ENCODE assay signal across 18 cellular contexts in the genomic region with DNA sequence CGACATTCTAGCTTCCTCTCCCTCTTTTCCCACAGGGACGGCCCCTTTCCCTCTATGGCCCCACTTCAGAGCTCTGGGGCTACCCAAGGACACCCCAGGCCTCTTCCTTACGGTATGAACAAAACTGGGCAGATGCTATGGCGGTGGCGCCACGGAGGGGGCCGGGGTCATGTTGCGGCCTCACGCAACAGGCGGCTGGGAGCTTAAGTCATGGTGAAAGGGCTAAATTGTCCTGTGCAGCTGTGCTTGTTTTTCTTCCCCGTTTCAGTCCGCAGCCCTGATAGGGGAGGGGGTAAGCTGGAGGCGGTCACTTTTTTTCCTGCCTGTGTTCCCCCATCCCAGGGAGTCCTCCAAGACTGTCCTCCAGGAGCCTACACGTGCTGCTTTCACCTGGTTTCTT. TPM values are rescaled to one million over a fixed set of nuclear protein-coding genes. Genes with fewer than 3 reads are reported as not detected.
DNase-seq lines count a peak whose midpoint lies in the region; ATAC-seq and TF ChIP-seq lines count a peak whose summit lies in the region.
"Had no signal": no experiment of that assay in that cellular context is flagged by ENCODE, and none has a peak within 500 bp of the region (broad histone marks: within the 10 kb centered on the region; RNA-seq: fewer than 3 reads in every experiment).

No MANE protein-coding gene starts in this region.

- DNase-seq in D341Med (ENCODE audit: low spot score), result peak; percentile 54
- DNase-seq in NCI-H524 (lab: John Stamatoyannopoulos, UW), result peak; percentile 98 to 99
- DNase-seq in chondrocyte (ENCODE audit: low spot score), result peak; percentile 55
- peak; percentile 33 for DNase-seq in neural crest cell (ENCODE audit: low read depth, low spot score)
- DNase-seq in osteoblast (ENCODE audit: insufficient read length, low spot score, missing footprints), result no peak
- DNase-seq in NCI-H1930 (lab: John Stamatoyannopoulos, UW), result no peak
- no peak for DNase-seq in HCEC 1CT
- DNase-seq: activated CD4-positive, alpha-beta memory T cell treated with anti-CD3 and anti-CD28 coated beads, Interleukin-2, amount 10 ng/mL, durations not matched to agents 7 days and 5 days; CD4-positive, alpha-beta memory T cell; colonic mucosa; mesendoderm; NCI-H1048; NCI-H446; stimulated activated naive CD4-positive, alpha-beta T cell treated with Interleukin-2 at 50 U/mL for 16 hours had no signal

- ATAC-seq in HG02970 (IDR thresholded peaks at IDR 0.05; ENCODE audit: low FRiP score, unreplicated experiment), result no peak
- ATAC-seq: gastroesophageal sphincter had no signal

- H3K4me1 ChIP-seq in osteoblast (ENCODE audit: insufficient read depth, low read length), result peaks cover 26% of the 10 kb centered on the region
- H3K4me1 ChIP-seq: colonic mucosa had no signal

- H3K36me3 Mint-ChIP-seq in chondrocyte (ENCODE audit: low read depth), result no peaks in the 10 kb centered on the region
- H3K36me3 Mint-ChIP-seq in neural crest cell (ENCODE audit: low read depth), result peaks cover 12% of the 10 kb centered on the region
- H3K36me3 Mint-ChIP-seq: CD4-positive, alpha-beta memory T cell had no signal

- H2AFZ ChIP-seq in osteoblast (ENCODE audit: low read length), result no peak overlapping the region

- H3K36me3 ChIP-seq in osteoblast (ENCODE audit: insufficient read depth, low read length), result no peaks in the 10 kb centered on the region
- H3K36me3 ChIP-seq: colonic mucosa, gastroesophageal sphincter had no signal

- H3K4me3 Mint-ChIP-seq in chondrocyte (ENCODE audit: unreplicated experiment) (no peak overlapping the region), neural crest cell (peak overlapping the region; percentile 67)
- H3K4me3 Mint-ChIP-seq: activated CD4-positive, alpha-beta memory T cell treated with anti-CD3 and anti-CD28 coated beads, Interleukin-2, amount 10 ng/mL, durations not matched to agents 7 days and 5 days; activated T-helper 1 cell treated with anti-CD3 and anti-CD28 coated beads, Interleukin-12 subunit alpha, Interleukin-12 subunit beta, Interleukin-2, Interleukin-4 antibody, amounts not matched to agents 30 ng/mL and 10 ng/mL and 1 ng/mL, durations not matched to agents 14 hours and 24 hours and 36 hours; CD4-positive, alpha-beta memory T cell had no signal

- no peak overlapping the region for H3K4me2 ChIP-seq in osteoblast (ENCODE audit: insufficient read depth, low read length)

- no peaks in the 10 kb centered on the region for H3K27me3 Mint-ChIP-seq in chondrocyte (ENCODE audit: low read depth)
- H3K27me3 Mint-ChIP-seq in neural crest cell (ENCODE audit: low read depth), result no peaks in the 10 kb centered on the region
- H3K27me3 Mint-ChIP-seq: CD4-positive, alpha-beta memory T cell had no signal

- no peak overlapping the region for H3K27ac ChIP-seq in osteoblast (ENCODE audit: low read depth, low read length)
- H3K27ac ChIP-seq: colonic mucosa, epithelial cell of prostate, gastroesophageal sphincter had no signal

- H3K79me2 ChIP-seq in osteoblast (ENCODE audit: insufficient read depth, low read length), result no peaks in the 10 kb centered on the region

- H3K27ac Mint-ChIP-seq in chondrocyte (ENCODE audit: unreplicated experiment) (peak overlapping the region; percentile 92), neural crest cell (ENCODE audit: unreplicated experiment) (peak overlapping the region; percentile 96)
- H3K27ac Mint-ChIP-seq: activated CD4-positive, alpha-beta memory T cell treated with anti-CD3 and anti-CD28 coated beads, Interleukin-2, amount 10 ng/mL, durations not matched to agents 7 days and 5 days; activated T-helper 1 cell treated with anti-CD3 and anti-CD28 coated beads, Interleukin-12 subunit alpha, Interleukin-12 subunit beta, Interleukin-2, Interleukin-4 antibody, amounts not matched to agents 30 ng/mL and 10 ng/mL and 1 ng/mL, durations not matched to agents 14 hours and 24 hours and 36 hours; CD4-positive, alpha-beta memory T cell had no signal

- H4K20me1 ChIP-seq in osteoblast (ENCODE audit: insufficient read depth, low read length), result no peaks in the 10 kb centered on the region

- TF ChIP-seq CTCF in chondrocyte (IDR thresholded peaks at IDR 0.05) (no peak), neural crest cell (conservative IDR thresholded peaks at IDR 0.05) (no peak), osteoblast (IDR thresholded peaks at IDR 0.05; ENCODE audit: extremely low read depth, low read depth, low read length) (no peak)

- no peak overlapping the region for H3K4me3 ChIP-seq in osteoblast (ENCODE audit: insufficient read depth, low read length)
- H3K4me3 ChIP-seq: colonic mucosa, gastroesophageal sphincter had no signal

- no peaks in the 10 kb centered on the region for H3K27me3 ChIP-seq in osteoblast (ENCODE audit: insufficient read depth, low read length)
- H3K27me3 ChIP-seq: colonic mucosa, gastroesophageal sphincter had no signal

- peaks cover 4% of the 10 kb centered on the region for H3K9me3 ChIP-seq in osteoblast (ENCODE audit: low read depth, low read length)
- H3K9me3 ChIP-seq: colonic mucosa, gastroesophageal sphincter had no signal

- H3K9me3 Mint-ChIP-seq in chondrocyte (ENCODE audit: low read depth), result peaks cover 5% of the 10 kb centered on the region
- peaks cover 22% of the 10 kb centered on the region for H3K9me3 Mint-ChIP-seq in neural crest cell
- H3K9me3 Mint-ChIP-seq: activated CD4-positive, alpha-beta memory T cell treated with anti-CD3 and anti-CD28 coated beads, Interleukin-2, amount 10 ng/mL, durations not matched to agents 7 days and 5 days; activated T-helper 1 cell treated with anti-CD3 and anti-CD28 coated beads, Interleukin-12 subunit alpha, Interleukin-12 subunit beta, Interleukin-2, Interleukin-4 antibody, amounts not matched to agents 30 ng/mL and 10 ng/mL and 1 ng/mL, durations not matched to agents 14 hours and 24 hours and 36 hours had no signal

- peaks cover 61% of the 10 kb centered on the region for H3K4me1 Mint-ChIP-seq in chondrocyte (ENCODE audit: low read depth)
- peaks cover 41% of the 10 kb centered on the region for H3K4me1 Mint-ChIP-seq in neural crest cell
- H3K4me1 Mint-ChIP-seq: CD4-positive, alpha-beta memory T cell had no signal

RNA-seq across cellular contexts. Expression of gene KIAA1755, which starts 17.6 kb away (rescaled TPM):
- total RNA-seq in chondrocyte (17.6 to 18.8 TPM (median 17.8 TPM) in 3 replicates), neural crest cell (8.6 and 9.5 TPM in 2 replicates), osteoblast (2.5 and 2.7 TPM in 2 replicates)
- total RNA-seq: activated CD4-positive, alpha-beta memory T cell treated with anti-CD3 and anti-CD28 coated beads, Interleukin-2, amount 10 ng/mL, durations not matched to agents 7 days and 5 days; activated T-helper 1 cell treated with anti-CD3 and anti-CD28 coated beads, Interleukin-12 subunit alpha, Interleukin-12 subunit beta, Interleukin-2, Interleukin-4 antibody, amounts not matched to agents 30 ng/mL and 10 ng/mL and 1 ng/mL, durations not matched to agents 14 hours and 24 hours and 36 hours; CD4-positive, alpha-beta memory T cell had no signal

RNA-seq across cellular contexts. Expression of gene BPI, which starts 25.8 kb away (rescaled TPM):
- total RNA-seq in chondrocyte (0.55 to 0.74 TPM (median 0.68 TPM) in 3 replicates), neural crest cell (not detected in 2 replicates), osteoblast (under 0.01 TPM in 1 of 2 replicates, not detected in the other)
- total RNA-seq: activated CD4-positive, alpha-beta memory T cell treated with anti-CD3 and anti-CD28 coated beads, Interleukin-2, amount 10 ng/mL, durations not matched to agents 7 days and 5 days; activated T-helper 1 cell treated with anti-CD3 and anti-CD28 coated beads, Interleukin-12 subunit alpha, Interleukin-12 subunit beta, Interleukin-2, Interleukin-4 antibody, amounts not matched to agents 30 ng/mL and 10 ng/mL and 1 ng/mL, durations not matched to agents 14 hours and 24 hours and 36 hours; CD4-positive, alpha-beta memory T cell; colonic mucosa had no signal

Comparison
In these comparisons a context has a peak if more than half of its experiments do, and no peak if none do; other contexts are left out.
1. DNase-seq: peak in D341Med (single experiment), NCI-H524 (2 of 2), chondrocyte (single experiment) and neural crest cell (single experiment); none in osteoblast (single experiment), NCI-H1930 (0 of 2) and HCEC 1CT (single experiment).